14 cellular contexts compared by ENCODE assay signal in the genomic region with DNA sequence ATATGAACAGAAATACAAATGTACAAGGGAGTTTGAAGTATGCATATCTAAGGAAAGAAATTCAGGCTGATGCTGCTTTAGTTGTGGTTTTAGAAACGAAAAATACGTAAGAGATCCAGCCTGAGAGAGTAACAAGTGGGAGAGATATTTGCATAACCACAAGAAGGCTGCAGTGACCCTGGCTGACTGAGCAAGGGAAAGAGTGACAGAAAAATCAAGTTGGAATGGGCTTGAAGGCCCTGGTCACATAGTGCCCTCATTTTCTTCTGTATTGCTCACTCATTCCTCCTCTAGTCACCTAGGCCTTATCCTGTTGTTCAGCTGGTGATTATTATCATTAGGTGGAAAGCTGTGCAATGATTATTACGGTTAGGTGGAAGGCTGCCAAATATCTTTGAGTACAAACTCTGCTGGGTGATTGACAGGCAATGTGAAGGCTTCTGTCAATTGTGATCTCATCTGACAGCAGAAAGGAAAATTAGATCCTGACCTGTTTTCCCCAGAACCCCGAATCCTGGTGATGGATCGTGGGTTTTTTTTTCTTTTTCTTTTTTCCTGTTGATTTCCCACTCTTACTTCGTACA.
DNase-seq lines count a peak whose midpoint lies in the region; ATAC-seq, FAIRE-seq and TF ChIP-seq lines count a peak whose summit lies in the region.
"Had no signal": no experiment of that assay in that cellular context is flagged by ENCODE, and none has a peak within 500 bp of the region (broad histone marks: within the 10 kb centered on the region; RNA-seq: fewer than 3 reads in every experiment).

No MANE protein-coding gene starts in this region.

- 67% methylated on average over 6 of the region's 6 CpGs for WGBS in suprapubic skin

- no peaks in the 10 kb centered on the region for H3K27me3 ChIP-seq in suprapubic skin

- in situ Hi-C loops in KBM-7 (cut with MboI; ENCODE audit: low pct_unique_long_range_greater_than_20kb, low sequenced_read_pairs): no loop called here

- no peaks in the 10 kb centered on the region for H3K36me3 ChIP-seq in suprapubic skin

- peak; percentile 85 for ATAC-seq in GM21367 (IDR thresholded peaks at IDR 0.05; ENCODE audit: unreplicated experiment)
- ATAC-seq in HG03354 (IDR thresholded peaks at IDR 0.05; ENCODE audit: poor library complexity, severe bottlenecking, unreplicated experiment): peak; percentile 75
- ATAC-seq: sciatic nerve had no signal

- TF ChIP-seq POLR2A in suprapubic skin (IDR thresholded peaks at IDR 0.05): no peak

- no peak for FAIRE-seq in HTR-8/SVneo (lab: Jason Lieb, UNC)

- peaks cover 4% of the 10 kb centered on the region for H3K9me3 ChIP-seq in suprapubic skin

- no peak overlapping the region for H3K27ac ChIP-seq in suprapubic skin

- peak; percentile 8 for DNase-seq in ELR (ENCODE audit: low read depth)
- DNase-seq in astrocyte of the hippocampus (ENCODE audit: low read depth, low spot score): peak; percentile 72
- DNase-seq in KBM-7: no peak
- DNase-seq in HTR-8/SVneo (ENCODE audit: insufficient read length, low spot score): no peak
- DNase-seq in suprapubic skin (ENCODE audit: low spot score in 2 of 2): no peak
- DNase-seq in amniotic stem cell (lab: John Stamatoyannopoulos, UW): no peak
- DNase-seq: activated CD8-positive, alpha-beta memory T cell treated with anti-CD3 and anti-CD28 coated beads, Interleukin-2, amount 50 U/mL, for 48 hours; endodermal cell; hippocampal formation; mesendoderm; NCI-H1092 treated with DMSO at 0.1 percent for 48 hours had no signal

- H3K4me1 ChIP-seq in suprapubic skin: no peaks in the 10 kb centered on the region

- no peak for TF ChIP-seq CTCF in suprapubic skin (IDR thresholded peaks at IDR 0.05)

- H3K4me3 ChIP-seq in suprapubic skin: no peak overlapping the region

- no peak for TF ChIP-seq EP300 in suprapubic skin (IDR thresholded peaks at IDR 0.05)

Comparison
In these comparisons a context has a peak if more than half of its experiments do, and no peak if none do; other contexts are left out.
1. DNase-seq: peak in ELR (single experiment) and astrocyte of the hippocampus (single experiment); none in KBM-7 (single experiment), HTR-8/SVneo (single experiment), suprapubic skin (0 of 2) and amniotic stem cell (single experiment).